ENCODE assay signal across 8 cellular contexts in the genomic region with DNA sequence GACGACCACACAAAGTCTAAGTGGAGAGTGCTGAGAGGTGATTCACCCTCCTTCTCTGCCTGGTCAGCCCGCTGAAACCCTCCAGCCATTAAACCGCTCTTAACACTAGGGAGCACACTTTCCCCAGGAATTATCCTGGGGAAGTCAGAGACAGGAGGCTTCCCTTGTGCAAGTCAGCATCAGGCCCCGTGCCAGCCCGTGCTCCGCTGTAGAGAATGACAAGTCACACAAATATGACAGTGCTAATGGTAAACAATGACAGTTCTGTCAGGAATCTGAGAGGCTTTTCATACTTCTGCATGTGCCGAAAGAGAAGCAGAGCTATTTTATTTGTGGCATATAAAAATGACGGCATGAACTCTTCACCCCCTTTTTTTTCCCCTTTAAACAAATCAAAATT.
DNase-seq lines count a peak whose midpoint lies in the region; ATAC-seq, FAIRE-seq and TF ChIP-seq lines count a peak whose summit lies in the region.

No MANE protein-coding gene starts in this region.

- H3K36me3 Mint-ChIP-seq in endodermal cell (ENCODE audit: low read depth) (no peaks in the 10 kb centered on the region), type B pancreatic cell (no peaks in the 10 kb centered on the region)

- H3K27me3 Mint-ChIP-seq in endodermal cell (ENCODE audit: insufficient read depth): no peaks in the 10 kb centered on the region
- peaks cover 4% of the 10 kb centered on the region for H3K27me3 Mint-ChIP-seq in type B pancreatic cell

- TF ChIP-seq POLR2A in A549 (IDR thresholded peaks at IDR 0.05; ENCODE audit: low read length) (no peak), right lobe of liver (IDR thresholded peaks at IDR 0.05) (no peak)

- H3K27me3 ChIP-seq in NT2/D1 (ENCODE audit: insufficient read depth, insufficient read length) (no peaks in the 10 kb centered on the region), endodermal cell (ENCODE audit: control insufficient read depth, insufficient read depth, low read length, poor library complexity, severe bottlenecking) (no peaks in the 10 kb centered on the region), right lobe of liver (no peaks in the 10 kb centered on the region)

- peak; percentile 66 to 71 for TF ChIP-seq RAD21 in A549 (conservative IDR thresholded peaks at IDR 0.05 in 1 of 2, IDR thresholded peaks at IDR 0.05 in 1 of 2)

- 3% methylated on average over 8 of the region's 8 CpGs for WGBS in A549 (ENCODE audit: missing lambda C conversion rate)
- WGBS in endodermal cell (ENCODE audit: insufficient coverage in 1 of 2, insufficient read length in 1 of 2), 2 experiments: 17 to 20% methylated on average over 3 to 7 of the region's 8 CpGs
- WGBS in right lobe of liver (ENCODE audit: insufficient coverage, low coverage, low lambda C conversion rate, missing lambda C conversion rate): 5% methylated on average over 8 of the region's 8 CpGs

- H3K27ac ChIP-seq in A549 (no peak overlapping the region), endodermal cell (ENCODE audit: low read depth, low read length) (no peak overlapping the region), right lobe of liver (no peak overlapping the region)

- H3K4me2 ChIP-seq in A549: peak overlapping the region; percentile 60; the same call in 2 of the 3 replicates

- H3K4me1 ChIP-seq in A549: no peaks in the 10 kb centered on the region
- no peaks in the 10 kb centered on the region for H3K4me1 ChIP-seq in NT2/D1 (ENCODE audit: insufficient read depth, insufficient read length)
- peaks cover 6% of the 10 kb centered on the region for H3K4me1 ChIP-seq in endodermal cell (ENCODE audit: control insufficient read depth, insufficient read depth, low read length)
- H3K4me1 ChIP-seq in right lobe of liver: no peaks in the 10 kb centered on the region

- H3K9me3 ChIP-seq in A549 (no peaks in the 10 kb centered on the region), NT2/D1 (ENCODE audit: insufficient read depth, low read length) (no peaks in the 10 kb centered on the region), endodermal cell (ENCODE audit: control insufficient read depth, low read length) (no peaks in the 10 kb centered on the region), right lobe of liver (no peaks in the 10 kb centered on the region)

- DNase-seq in A549 (ENCODE audit: low read depth in 1 of 2, low spot score in 1 of 2): peak; percentile 24 to 79
- peak; percentile 80 for DNase-seq in NT2/D1 (ENCODE audit: low read depth, low spot score)
- peak; percentile 90 for DNase-seq in endodermal cell
- peak; percentile 75 to 92 (median 81) for DNase-seq in right lobe of liver
- peak; percentile 74 for DNase-seq in type B pancreatic cell (ENCODE audit: extremely low spot score, unreplicated experiment)
- no peak for DNase-seq in central memory CD4-positive, alpha-beta T cell

- ATAC-seq in A549 (peak; percentile 98 to 99), HG03432 (IDR thresholded peaks at IDR 0.05; ENCODE audit: unreplicated experiment) (peak; percentile 65), right lobe of liver (peak; percentile 95 to 100 (median 96)), GM21619 (IDR thresholded peaks at IDR 0.05; ENCODE audit: unreplicated experiment) (no peak)

- no peaks in the 10 kb centered on the region for H3K36me3 ChIP-seq in NT2/D1 (ENCODE audit: insufficient read depth, insufficient read length, low read length)
- H3K36me3 ChIP-seq in endodermal cell (ENCODE audit: control insufficient read depth, insufficient read depth, low read length): no peaks in the 10 kb centered on the region
- no peaks in the 10 kb centered on the region for H3K36me3 ChIP-seq in right lobe of liver

- H3K4me3 ChIP-seq in A549: no peak overlapping the region
- H3K4me3 ChIP-seq in NT2/D1 (ENCODE audit: insufficient read length, low read depth): no peak overlapping the region
- H3K4me3 ChIP-seq in endodermal cell (ENCODE audit: low read length): no peak overlapping the region
- H3K4me3 ChIP-seq in right lobe of liver: no peak overlapping the region

- intact Hi-C loops in right lobe of liver (cut with DNase I): no loop called here

- no peak overlapping the region for H3K9ac ChIP-seq in NT2/D1 (ENCODE audit: insufficient read length, low read depth)
- no peak overlapping the region for H3K9ac ChIP-seq in endodermal cell (ENCODE audit: extremely low read depth, low read length, poor library complexity, severe bottlenecking)

- POLR2A ChIA-PET in A549 (lab: Yijun Ruan, JAX): no interaction called here

- no peak for FAIRE-seq in A549 (lab: Jason Lieb, UNC)

- TF ChIP-seq CTCF in A549 (IDR thresholded peaks at IDR 0.05): peak; percentile 46
- peak; percentile 83 for TF ChIP-seq CTCF in endodermal cell (conservative IDR thresholded peaks at IDR 0.05)
- TF ChIP-seq CTCF in right lobe of liver (IDR thresholded peaks at IDR 0.05): peak; percentile 39 to 52 (median 44)
- TF ChIP-seq CTCF in type B pancreatic cell (conservative IDR thresholded peaks at IDR 0.05): peak; percentile 75

- CTCF ChIA-PET in A549 (lab: Yijun Ruan, JAX): interaction anchor here (0.6 kb wide), 1 partner anchor 70 kb away, joined by 3 read pairs; no protein-coding TSS in a partner anchor

- H3K4me3 Mint-ChIP-seq in endodermal cell (no peak overlapping the region), type B pancreatic cell (peak overlapping the region; percentile 65)

- H3K27ac Mint-ChIP-seq in endodermal cell (no peak overlapping the region), type B pancreatic cell (peak overlapping the region; percentile 47)

- TF ChIP-seq EP300 in A549 (IDR thresholded peaks at IDR 0.05): no peak

- H3K9me3 Mint-ChIP-seq in endodermal cell (no peaks in the 10 kb centered on the region), type B pancreatic cell (peaks cover 4% of the 10 kb centered on the region)

- H3K4me1 Mint-ChIP-seq in endodermal cell: peaks cover 20% of the 10 kb centered on the region
- H3K4me1 Mint-ChIP-seq in type B pancreatic cell (ENCODE audit: unreplicated experiment): peaks cover 14% of the 10 kb centered on the region

TF ChIP-seq in A549, 52 proteins besides CTCF, POLR2A, EP300 and RAD21:
- no peak for TF ChIP-seq CHD4 (IDR thresholded peaks at IDR 0.05; ENCODE audit: borderline replicate concordance)
- 0 out of 2 replicates have a peak, but pooled peaks have one; percentile 15 for TF ChIP-seq FOSL2 (IDR thresholded peaks at IDR 0.05)
- peak; percentile 76 for TF ChIP-seq FOSL2 (CRISPR knock-in tag; IDR thresholded peaks at IDR 0.05)
- TF ChIP-seq SMC3 (IDR thresholded peaks at IDR 0.05): peak; percentile 50; the same call in 2 of the 3 replicates
- peak; percentile 46; the same call in 1 of the 2 replicates for TF ChIP-seq JUNB (IDR thresholded peaks at IDR 0.05)
- TF ChIP-seq CEBPB (IDR thresholded peaks at IDR 0.05): no peak
- no peak for TF ChIP-seq NR3C1 (IDR thresholded peaks at IDR 0.05)
- TF ChIP-seq, protein P1, sequence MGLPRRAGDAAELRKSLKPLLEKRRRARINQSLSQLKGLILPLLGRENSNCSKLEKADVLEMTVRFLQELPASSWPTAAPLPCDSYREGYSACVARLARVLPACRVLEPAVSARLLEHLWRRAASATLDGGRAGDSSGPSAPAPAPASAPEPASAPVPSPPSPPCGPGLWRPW (IDR thresholded peaks at IDR 0.05): no peak
- TF ChIP-seq MAFK (IDR thresholded peaks at IDR 0.05; ENCODE audit: partially characterized antibody): peak; percentile 58
